Comparison of ENCODE assay signal across 1 cellular context in the genomic region with DNA sequence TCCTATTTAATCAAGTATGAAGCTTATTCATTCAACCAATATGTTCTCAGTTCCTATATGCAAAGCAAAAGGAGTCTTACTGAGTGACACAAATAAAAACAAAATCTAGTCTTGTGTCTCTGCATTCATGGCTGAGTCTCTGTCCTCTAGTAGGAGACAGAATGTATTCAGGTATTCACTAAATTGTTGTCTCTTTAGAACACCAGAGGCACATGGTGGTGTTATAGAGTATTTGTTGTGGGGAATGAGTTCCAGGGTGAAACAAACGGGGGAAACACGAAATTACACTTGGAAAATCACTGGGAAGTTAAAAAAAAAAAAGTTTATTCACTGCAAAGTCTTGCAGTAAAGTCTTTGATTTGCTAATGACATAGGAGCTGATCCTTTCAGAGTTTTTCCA.
TF ChIP-seq lines count a peak whose summit lies in the region.

No MANE protein-coding gene starts in this region.

TF ChIP-seq in H1, 55 proteins besides CTCF, POLR2A, EP300 and RAD21 (continued from another document):
- TF ChIP-seq CHD7 (IDR thresholded peaks at IDR 0.05; ENCODE audit: insufficient replicate concordance, low read length) = no peak
- no peak for TF ChIP-seq SP2 (IDR thresholded peaks at IDR 0.05; ENCODE audit: low read length)
- no peak for TF ChIP-seq CEBPB (IDR thresholded peaks at IDR 0.05; ENCODE audit: low read depth, low read length)
- no peak for TF ChIP-seq SRF (IDR thresholded peaks at IDR 0.05; ENCODE audit: low read depth, low read length)
- no peak for TF ChIP-seq JUN (IDR thresholded peaks at IDR 0.05; ENCODE audit: low read depth, low read length)
- TF ChIP-seq NRF1 (IDR thresholded peaks at IDR 0.05; ENCODE audit: low read depth, low read length) = no peak
- TF ChIP-seq HDAC2 (IDR thresholded peaks at IDR 0.05; ENCODE audit: borderline replicate concordance in 1 of 2, low read depth in 2 of 2, low read length in 2 of 2) = no peak
- TF ChIP-seq RNF2 (IDR thresholded peaks at IDR 0.05; ENCODE audit: borderline replicate concordance, low read depth, low read length, missing control alignments, poor library complexity, severe bottlenecking) = no peak
- no peak for TF ChIP-seq SIX5 (IDR thresholded peaks at IDR 0.05; ENCODE audit: low read depth, low read length)
- TF ChIP-seq TAF1 (IDR thresholded peaks at IDR 0.05; ENCODE audit: low read depth, low read length) = no peak
- no peak for TF ChIP-seq ATF3 (IDR thresholded peaks at IDR 0.05; ENCODE audit: insufficient read depth, low read depth, low read length)
- TF ChIP-seq EZH2 (IDR thresholded peaks at IDR 0.05; ENCODE audit: low read depth, low read length, severe bottlenecking) = no peak
